Comparison of ENCODE assay signal across 28 cellular contexts in genomic region chr4:189834586-189834985, GRCh38.
"Had no signal": no experiment of that assay in that cellular context is flagged by ENCODE, and none has a peak within 500 bp of the region (broad histone marks: within the 10 kb centered on the region; RNA-seq: fewer than 3 reads in every experiment).

No MANE protein-coding gene starts in this region.

- ATAC-seq: left colon; lower lobe of right lung; naive thymus-derived CD8-positive, alpha-beta T cell; psoas muscle; sciatic nerve; stimulated activated effector memory CD8-positive, alpha-beta T cell treated with anti-CD3 and anti-CD28 coated beads, Interleukin-12 subunit alpha, Interleukin-12 subunit beta, amount 100 ng/mL, for 72 hours; upper lobe of right lung had no signal

- H3K4me3 ChIP-seq: lower lobe of right lung, neural progenitor cell, psoas muscle, skin epidermis, suprapubic skin, thoracic aorta, tibial artery, upper lobe of right lung had no signal

- H3K27ac ChIP-seq: lower lobe of right lung, neural progenitor cell, neutrophil, parathyroid adenoma, psoas muscle, skin epidermis, suprapubic skin, thoracic aorta, tibial artery, upper lobe of right lung had no signal

- H3K9me3 ChIP-seq: lower lobe of right lung, neutrophil, psoas muscle, suprapubic skin, thoracic aorta, tibial artery, upper lobe of right lung had no signal

- H3K27me3 ChIP-seq: neural progenitor cell, neutrophil, suprapubic skin, tibial artery, upper lobe of right lung had no signal

- DNase-seq: hypothalamus; immature natural killer cell; kidney; left colon; lower lobe of right lung; mammary epithelial cell; mesenchymal stem cell; naive thymus-derived CD8-positive, alpha-beta T cell; occipital lobe; psoas muscle; stimulated activated CD4-positive, alpha-beta T cell treated with anti-CD3 and anti-CD28 coated beads, Interleukin-12 subunit alpha, Interleukin-12 subunit beta, amount 100 ng/mL, for 4 hours; stimulated activated CD4-positive, alpha-beta T cell treated with anti-CD3 and anti-CD28 coated beads, Interleukin-15, amount 100 ng/mL, for 24 hours; stimulated activated CD4-positive, alpha-beta T cell treated with anti-CD3 and anti-CD28 coated beads, Interleukin-2, amount 100 ng/mL, for 24 hours; stimulated activated CD4-positive, alpha-beta T cell treated with anti-CD3 and anti-CD28 coated beads, Interleukin-4, amount 100 ng/mL, for 24 hours; stimulated activated naive CD4-positive, alpha-beta T cell; tibial artery; trophoblast cell; upper lobe of right lung had no signal

- FAIRE-seq: islet of Langerhans, kidney, urothelium cell line had no signal

- H3K36me3 ChIP-seq: lower lobe of right lung, neural progenitor cell, neutrophil, suprapubic skin, thoracic aorta, tibial artery, upper lobe of right lung had no signal

- H3K4me1 ChIP-seq: lower lobe of right lung, neural progenitor cell, parathyroid adenoma, psoas muscle, suprapubic skin, tibial artery, upper lobe of right lung had no signal
